Comparison of ENCODE assay signal across 17 cellular contexts in the genomic region with DNA sequence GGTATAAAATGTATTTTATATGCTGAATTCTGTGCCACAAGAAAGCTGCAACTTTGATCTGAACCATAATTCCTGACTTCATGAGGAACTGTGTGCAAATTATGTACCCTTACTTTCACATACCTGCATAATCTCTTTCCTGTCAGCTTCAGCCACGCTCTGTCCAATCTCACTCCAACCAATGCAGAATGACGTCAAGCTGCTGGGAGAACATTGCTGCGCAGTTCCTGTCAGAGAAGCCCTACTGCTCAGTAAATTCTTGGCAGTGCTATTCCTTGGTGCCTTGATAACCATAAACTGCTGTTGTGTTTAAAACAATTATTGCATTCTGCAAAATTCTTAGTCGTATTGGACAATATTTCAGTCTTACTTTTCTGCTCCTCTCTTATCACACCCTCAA.
DNase-seq lines count a peak whose midpoint lies in the region; ATAC-seq and TF ChIP-seq lines count a peak whose summit lies in the region.
"Had no signal": no experiment of that assay in that cellular context is flagged by ENCODE, and none has a peak within 500 bp of the region (broad histone marks: within the 10 kb centered on the region; RNA-seq: fewer than 3 reads in every experiment).

No MANE protein-coding gene starts in this region.

- H3K27ac ChIP-seq in GM23338 (ENCODE audit: low read depth) (no peak overlapping the region), cardiac muscle cell (no peak overlapping the region), ovary (no peak overlapping the region)
- H3K27ac ChIP-seq: vagina had no signal

- in situ Hi-C loops in ACHN (cut with HindIII; ENCODE audit: low pct_ligation_motif_present, low pct_unique_long_range_greater_than_20kb, low sequenced_read_pairs) = no loop called here

- H2AFZ ChIP-seq in GM23338 = no peak overlapping the region

- H3K27me3 Mint-ChIP-seq in GM23338 (ENCODE audit: insufficient read depth, low read depth, poor library complexity) = peaks cover 2% of the 10 kb centered on the region
- H3K27me3 Mint-ChIP-seq: activated B cell treated with CpG ODN at 0.5 μM for 24 hours; effector memory CD8-positive, alpha-beta T cell; stimulated activated memory B cell treated with anti-CD40 and anti-IgM and Interleukin-4, amounts not matched to agents 10 μg/mL and 1 μg/mL and 100 μg/mL, for 72 hours had no signal

- TF ChIP-seq CTCF in GM23338 (conservative IDR thresholded peaks at IDR 0.05; ENCODE audit: low read depth in 2 of 2) = no peak
- TF ChIP-seq CTCF in cardiac muscle cell (IDR thresholded peaks at IDR 0.05; ENCODE audit: low read depth, low read length) = no peak
- no peak for TF ChIP-seq CTCF in ovary (IDR thresholded peaks at IDR 0.05)

- 15 to 24% (median 23%) methylated on average over 4 of the region's 4 CpGs for WGBS in ovary, 3 donors

- H3K36me3 Mint-ChIP-seq in GM23338 (ENCODE audit: low read depth) = no peaks in the 10 kb centered on the region
- H3K36me3 Mint-ChIP-seq: stimulated activated memory B cell treated with anti-CD40 and anti-IgM and Interleukin-4, amounts not matched to agents 10 μg/mL and 1 μg/mL and 100 μg/mL, for 72 hours had no signal

- H3K9me3 Mint-ChIP-seq in GM23338 = no peaks in the 10 kb centered on the region

- H3F3A ChIP-seq in GM23338 (replicated peaks; ENCODE audit: low read depth) = no peaks in the 10 kb centered on the region

- no peaks in the 10 kb centered on the region for H3K9me3 ChIP-seq in cardiac muscle cell (ENCODE audit: low read depth)
- no peaks in the 10 kb centered on the region for H3K9me3 ChIP-seq in ovary
- H3K9me3 ChIP-seq: breast epithelium, vagina had no signal

- H3K4me3 ChIP-seq in GM23338 (no peak overlapping the region), cardiac muscle cell (no peak overlapping the region), ovary (no peak overlapping the region)
- H3K4me3 ChIP-seq: breast epithelium, vagina had no signal

- TF ChIP-seq EP300 in ovary (IDR thresholded peaks at IDR 0.05) = peak; percentile 26

- TF ChIP-seq POLR2A in ovary (IDR thresholded peaks at IDR 0.05) = no peak

- ATAC-seq in GM23338 (no peak), HG03097 (IDR thresholded peaks at IDR 0.05; ENCODE audit: low FRiP score, unreplicated experiment) (no peak), GM18519 (IDR thresholded peaks at IDR 0.05; ENCODE audit: low FRiP score, unreplicated experiment) (no peak)
- ATAC-seq: effector memory CD8-positive, alpha-beta T cell; PC-3; stimulated activated memory B cell treated with anti-CD40 and anti-IgM and Interleukin-4, amounts not matched to agents 10 μg/mL and 1 μg/mL and 100 μg/mL, for 72 hours had no signal

- H3K4me2 ChIP-seq in GM23338 = 0 out of 2 replicates have a peak overlapping the region, but pooled peaks have one; percentile 57

- no peaks in the 10 kb centered on the region for H3K79me2 ChIP-seq in GM23338 (replicated peaks; ENCODE audit: insufficient read depth)

- peaks cover 25% of the 10 kb centered on the region for H3K4me1 ChIP-seq in GM23338 (ENCODE audit: insufficient read depth)
- no peaks in the 10 kb centered on the region for H3K4me1 ChIP-seq in cardiac muscle cell (ENCODE audit: low read depth)
- peaks cover 1% of the 10 kb centered on the region for H3K4me1 ChIP-seq in ovary (ENCODE audit: insufficient read depth)
- H3K4me1 ChIP-seq: breast epithelium had no signal

- no peaks in the 10 kb centered on the region for H3K36me3 ChIP-seq in GM23338 (ENCODE audit: insufficient read depth)
- H3K36me3 ChIP-seq in cardiac muscle cell = no peaks in the 10 kb centered on the region
- H3K36me3 ChIP-seq in ovary = no peaks in the 10 kb centered on the region
- H3K36me3 ChIP-seq: breast epithelium, vagina had no signal

- no peaks in the 10 kb centered on the region for H3K9me2 ChIP-seq in GM23338 (ENCODE audit: insufficient read depth)

- DNase-seq in GM23338 (ENCODE audit: low spot score) (no peak), astrocyte of the hippocampus (ENCODE audit: low read depth, low spot score) (peak; percentile 45), cardiac muscle cell (ENCODE audit: low read depth in 1 of 2, low spot score in 1 of 2) (peak; percentile 10 to 93), ovary (peak in 1 of 5 donors; percentile 52), NCI-H2196 treated with DMSO at 0.1 percent for 48 hours (lab: John Stamatoyannopoulos, UW; ENCODE audit: unreplicated experiment) (no peak), ACHN (no peak)
- DNase-seq: activated B cell treated with CpG ODN at 0.5 μM for 24 hours; activated gamma-delta T cell treated with Interleukin-2 at 50 U/mL for 16 hours; effector memory CD8-positive, alpha-beta T cell; NCI-H345; PC-3; SW 1271 had no signal

- no peak overlapping the region; the same call in 1 of the 2 replicates for H3K27ac Mint-ChIP-seq in GM23338
- H3K27ac Mint-ChIP-seq: activated B cell treated with CpG ODN at 0.5 μM for 24 hours; effector memory CD8-positive, alpha-beta T cell; stimulated activated memory B cell treated with anti-CD40 and anti-IgM and Interleukin-4, amounts not matched to agents 10 μg/mL and 1 μg/mL and 100 μg/mL, for 72 hours had no signal

- no peak overlapping the region for H3K4me3 Mint-ChIP-seq in GM23338
- H3K4me3 Mint-ChIP-seq: activated B cell treated with CpG ODN at 0.5 μM for 24 hours; effector memory CD8-positive, alpha-beta T cell; stimulated activated memory B cell treated with anti-CD40 and anti-IgM and Interleukin-4, amounts not matched to agents 10 μg/mL and 1 μg/mL and 100 μg/mL, for 72 hours had no signal

- H4K20me1 ChIP-seq in GM23338 (replicated peaks; ENCODE audit: insufficient read depth) = no peaks in the 10 kb centered on the region

- H3K4me1 Mint-ChIP-seq in GM23338 = peaks cover 34% of the 10 kb centered on the region
- H3K4me1 Mint-ChIP-seq: activated B cell treated with CpG ODN at 0.5 μM for 24 hours; stimulated activated memory B cell treated with anti-CD40 and anti-IgM and Interleukin-4, amounts not matched to agents 10 μg/mL and 1 μg/mL and 100 μg/mL, for 72 hours had no signal

- intact Hi-C loops in ovary (cut with DNase I) = no loop called here

- H3K27me3 ChIP-seq in GM23338 (ENCODE audit: insufficient read depth) = no peaks in the 10 kb centered on the region
- H3K27me3 ChIP-seq in cardiac muscle cell = no peaks in the 10 kb centered on the region
- H3K27me3 ChIP-seq in ovary = no peaks in the 10 kb centered on the region
- H3K27me3 ChIP-seq: breast epithelium, vagina had no signal

TF ChIP-seq in GM23338, 12 proteins besides CTCF, POLR2A, EP300 and RAD21:
- TF ChIP-seq EZH2 (IDR thresholded peaks at IDR 0.05; ENCODE audit: low read depth, unreplicated experiment) = no peak
- no peak for TF ChIP-seq NANOG (IDR thresholded peaks at IDR 0.05; ENCODE audit: borderline replicate concordance)
- no peak for TF ChIP-seq JUNB (IDR thresholded peaks at IDR 0.05; ENCODE audit: unreplicated experiment)
- TF ChIP-seq POLR2AphosphoS5 (IDR thresholded peaks at IDR 0.05; ENCODE audit: low read depth) = no peak
- no peak for TF ChIP-seq ZNF331 (CRISPR knock-in tag; IDR thresholded peaks at IDR 0.05; ENCODE audit: low read depth)

Comparison
In these comparisons a context has a peak if more than half of its experiments do, and no peak if none do; other contexts are left out.
1. DNase-seq: peak in astrocyte of the hippocampus (single experiment) and cardiac muscle cell (2 of 2); none in GM23338 (single experiment), NCI-H2196 treated with DMSO at 0.1 percent for 48 hours (single experiment) and ACHN (single experiment).